Comparison of ENCODE assay signal across 12 cellular contexts in the genomic region with DNA sequence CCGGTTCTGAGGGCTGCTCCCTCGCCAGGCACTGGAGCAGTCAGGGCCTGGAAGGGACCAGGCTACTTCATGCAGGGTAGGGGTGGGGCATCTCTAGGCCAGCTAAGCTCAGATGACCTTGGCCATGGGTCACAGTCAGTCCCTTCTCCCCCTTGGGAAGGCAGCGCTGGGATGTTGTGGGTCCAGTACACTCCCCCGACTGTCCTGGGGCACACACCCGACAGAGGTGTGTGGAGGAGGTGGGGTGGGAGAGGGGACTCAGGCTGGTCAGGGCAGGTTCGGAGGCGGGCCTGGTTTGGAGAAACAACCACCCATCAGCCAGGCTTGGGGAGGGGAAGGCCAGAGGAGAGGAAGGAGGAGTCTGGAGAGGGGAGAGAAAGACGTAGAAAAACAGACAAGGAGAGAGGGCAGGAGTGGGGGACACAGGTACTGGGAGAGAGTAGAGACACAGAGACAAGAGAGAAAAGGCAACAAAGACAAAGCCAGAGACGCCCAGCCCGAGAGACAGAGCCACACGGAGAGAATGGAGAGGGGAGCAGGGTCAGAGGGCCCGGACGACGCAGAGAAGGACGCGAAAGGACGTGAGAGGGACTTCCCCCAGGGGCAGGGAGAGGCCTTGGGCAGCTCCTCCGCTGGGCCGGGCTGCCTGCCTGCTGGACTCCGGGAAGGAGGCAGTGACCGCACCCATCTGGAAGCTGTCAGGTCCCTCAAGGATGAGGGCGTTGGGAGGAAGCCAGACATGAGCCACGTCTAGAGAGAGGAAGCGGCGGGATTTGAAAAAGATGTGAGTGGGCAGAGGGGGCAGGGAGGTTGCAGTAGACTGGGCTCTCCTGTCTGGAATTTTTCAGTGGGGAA. TPM values are rescaled to one million over a fixed set of nuclear protein-coding genes. Genes with fewer than 3 reads are reported as not detected.
DNase-seq lines count a peak whose midpoint lies in the region; ATAC-seq and TF ChIP-seq lines count a peak whose summit lies in the region.
"Had no signal": no experiment of that assay in that cellular context is flagged by ENCODE, and none has a peak within 500 bp of the region (broad histone marks: within the 10 kb centered on the region; RNA-seq: fewer than 3 reads in every experiment).

No MANE protein-coding gene starts in this region.

- peaks cover 29% of the 10 kb centered on the region for H3K4me1 Mint-ChIP-seq in WTC11
- H3K4me1 Mint-ChIP-seq in activated T-helper 2 cell treated with anti-CD3 and anti-CD28 coated beads, Interferon-gamma antibody, Interleukin-2, Interleukin-4, amounts not matched to agents 10 μg/mL and 5 μg/mL and 100 μg/mL, durations not matched to agents 14 hours and 24 hours and 36 hours (ENCODE audit: low read depth) = peaks cover 1% of the 10 kb centered on the region
- H3K4me1 Mint-ChIP-seq: activated naive CD4-positive, alpha-beta T cell treated with anti-CD3 and anti-CD28 coated beads, Interleukin-2, amount 10 ng/mL, durations not matched to agents 7 days and 5 days; CD8-positive, alpha-beta memory T cell had no signal

- H3K9ac ChIP-seq in parathyroid adenoma = no peak overlapping the region

- POLR2A ChIA-PET in WTC11 (lab: Charles Lee) = no interaction called here

- TF ChIP-seq CTCF in WTC11 (IDR thresholded peaks at IDR 0.05) = no peak
- no peak for TF ChIP-seq CTCF in heart left ventricle (IDR thresholded peaks at IDR 0.05)
- TF ChIP-seq CTCF in parathyroid adenoma (IDR thresholded peaks at IDR 0.05) = no peak

- H3K4me3 ChIP-seq in heart left ventricle = peak overlapping the region in 3 of 12 donors; percentile 10 to 29 (median 20)
- no peak overlapping the region for H3K4me3 ChIP-seq in parathyroid adenoma (ENCODE audit: low read depth, low read length)

- intact Hi-C loops in heart left ventricle (cut with DNase I) = no loop called here
- intact Hi-C loops in activated T-helper 2 cell treated with anti-CD3 and anti-CD28 coated beads, Interferon-gamma antibody, Interleukin-2, Interleukin-4, amounts not matched to agents 10 μg/mL and 5 μg/mL and 100 μg/mL, durations not matched to agents 14 hours and 24 hours and 36 hours (cut with micrococcal nuclease) = no loop called here

- peak; percentile 95 for DNase-seq in AG20443 (ENCODE audit: low spot score)
- DNase-seq in WTC11 (ENCODE audit: low spot score) = no peak
- DNase-seq in heart left ventricle = peak; percentile 83 to 93 (median 87)
- DNase-seq in epidermal melanocyte (ENCODE audit: insufficient read length, low spot score) = no peak
- no peak for DNase-seq in activated T-helper 2 cell treated with anti-CD3 and anti-CD28 coated beads, Interferon-gamma antibody, Interleukin-2, Interleukin-4, amounts not matched to agents 10 μg/mL and 5 μg/mL and 100 μg/mL, durations not matched to agents 14 hours and 24 hours and 36 hours (ENCODE audit: low spot score)
- DNase-seq: activated naive CD4-positive, alpha-beta T cell treated with anti-CD3 and anti-CD28 coated beads, Interleukin-2, amount 10 ng/mL, durations not matched to agents 7 days and 5 days; CD8-positive, alpha-beta memory T cell; NCI-H2029 had no signal

- H3K27ac ChIP-seq in heart left ventricle = peak overlapping the region in 7 of 12 donors; percentile 4 to 75 (median 32)
- H3K27ac ChIP-seq in parathyroid adenoma = peak overlapping the region; percentile 71

- H3K27me3 ChIP-seq in heart left ventricle = no peaks in the 10 kb centered on the region
- H3K27me3 ChIP-seq in parathyroid adenoma (ENCODE audit: control insufficient read depth, insufficient read depth, low read length) = no peaks in the 10 kb centered on the region

- H3K79me2 ChIP-seq in parathyroid adenoma = no peaks in the 10 kb centered on the region

- peak overlapping the region; percentile 86 for H2AFZ ChIP-seq in parathyroid adenoma

- no peaks in the 10 kb centered on the region for H3K9me3 ChIP-seq in heart left ventricle
- H3K9me3 ChIP-seq in parathyroid adenoma (ENCODE audit: control insufficient read depth, low read length) = no peaks in the 10 kb centered on the region

- peak; percentile 81 for ATAC-seq in WTC11
- peak; percentile 75 to 96 (median 92) for ATAC-seq in heart left ventricle
- ATAC-seq in HG03457 (IDR thresholded peaks at IDR 0.05; ENCODE audit: unreplicated experiment) = no peak
- ATAC-seq in HG03442 (IDR thresholded peaks at IDR 0.05; ENCODE audit: unreplicated experiment) = no peak

- 44 to 60% (median 50%) methylated on average over 23 to 25 of the region's 25 CpGs for WGBS in heart left ventricle, 4 donors

- H3K4me1 ChIP-seq in heart left ventricle (peaks cover 0 to 37% (median 16%) of the 10 kb centered on the region in 12 donors), parathyroid adenoma (peaks cover 3% of the 10 kb centered on the region)

- no peaks in the 10 kb centered on the region for H3K36me3 Mint-ChIP-seq in WTC11
- no peaks in the 10 kb centered on the region for H3K36me3 Mint-ChIP-seq in activated T-helper 2 cell treated with anti-CD3 and anti-CD28 coated beads, Interferon-gamma antibody, Interleukin-2, Interleukin-4, amounts not matched to agents 10 μg/mL and 5 μg/mL and 100 μg/mL, durations not matched to agents 14 hours and 24 hours and 36 hours (ENCODE audit: low read depth)
- H3K36me3 Mint-ChIP-seq: activated naive CD4-positive, alpha-beta T cell treated with anti-CD3 and anti-CD28 coated beads, Interleukin-2, amount 10 ng/mL, durations not matched to agents 7 days and 5 days; CD8-positive, alpha-beta memory T cell had no signal

- no peak for TF ChIP-seq POLR2A in heart left ventricle (IDR thresholded peaks at IDR 0.05)

- no peak overlapping the region for H3K4me2 ChIP-seq in parathyroid adenoma (ENCODE audit: low read length)

- H3K27me3 Mint-ChIP-seq in WTC11 (ENCODE audit: low read depth) = peaks cover 4% of the 10 kb centered on the region
- H3K27me3 Mint-ChIP-seq in activated T-helper 2 cell treated with anti-CD3 and anti-CD28 coated beads, Interferon-gamma antibody, Interleukin-2, Interleukin-4, amounts not matched to agents 10 μg/mL and 5 μg/mL and 100 μg/mL, durations not matched to agents 14 hours and 24 hours and 36 hours (ENCODE audit: low read depth) = peaks cover 1% of the 10 kb centered on the region

- CTCF ChIA-PET in WTC11 (lab: Charles Lee) = interaction anchor here (1.0 to 3.3 kb wide), 2 partner anchors 18 to 295 kb away, joined by 3 to 11 read pairs; no protein-coding TSS in a partner anchor

- no peaks in the 10 kb centered on the region for H3K9me3 Mint-ChIP-seq in WTC11
- H3K9me3 Mint-ChIP-seq in activated T-helper 2 cell treated with anti-CD3 and anti-CD28 coated beads, Interferon-gamma antibody, Interleukin-2, Interleukin-4, amounts not matched to agents 10 μg/mL and 5 μg/mL and 100 μg/mL, durations not matched to agents 14 hours and 24 hours and 36 hours = no peaks in the 10 kb centered on the region
- H3K9me3 Mint-ChIP-seq: activated naive CD4-positive, alpha-beta T cell treated with anti-CD3 and anti-CD28 coated beads, Interleukin-2, amount 10 ng/mL, durations not matched to agents 7 days and 5 days; CD8-positive, alpha-beta memory T cell; T-helper 1 cell treated with Interleukin-12 subunit alpha and Interleukin-12 subunit beta and Interleukin-4 antibody, amounts not matched to agents 30 μg/mL and 1 μg/mL, for 36 hours had no signal

- H3K4me3 Mint-ChIP-seq in WTC11 = no peak overlapping the region
- H3K4me3 Mint-ChIP-seq in activated T-helper 2 cell treated with anti-CD3 and anti-CD28 coated beads, Interferon-gamma antibody, Interleukin-2, Interleukin-4, amounts not matched to agents 10 μg/mL and 5 μg/mL and 100 μg/mL, durations not matched to agents 14 hours and 24 hours and 36 hours (ENCODE audit: low read depth) = no peak overlapping the region
- H3K4me3 Mint-ChIP-seq: activated naive CD4-positive, alpha-beta T cell treated with anti-CD3 and anti-CD28 coated beads, Interleukin-2, amount 10 ng/mL, durations not matched to agents 7 days and 5 days; T-helper 1 cell treated with Interleukin-12 subunit alpha and Interleukin-12 subunit beta and Interleukin-4 antibody, amounts not matched to agents 30 μg/mL and 1 μg/mL, for 36 hours had no signal

- peak overlapping the region; percentile 18; the same call in 1 of the 2 replicates for H3K27ac Mint-ChIP-seq in WTC11
- H3K27ac Mint-ChIP-seq in activated T-helper 2 cell treated with anti-CD3 and anti-CD28 coated beads, Interferon-gamma antibody, Interleukin-2, Interleukin-4, amounts not matched to agents 10 μg/mL and 5 μg/mL and 100 μg/mL, durations not matched to agents 14 hours and 24 hours and 36 hours = no peak overlapping the region
- H3K27ac Mint-ChIP-seq: activated naive CD4-positive, alpha-beta T cell treated with anti-CD3 and anti-CD28 coated beads, Interleukin-2, amount 10 ng/mL, durations not matched to agents 7 days and 5 days; T-helper 1 cell treated with Interleukin-12 subunit alpha and Interleukin-12 subunit beta and Interleukin-4 antibody, amounts not matched to agents 30 μg/mL and 1 μg/mL, for 36 hours had no signal

- no peaks in the 10 kb centered on the region for H3K36me3 ChIP-seq in heart left ventricle
- H3K36me3 ChIP-seq in parathyroid adenoma (ENCODE audit: control insufficient read depth, insufficient read depth, low read length) = no peaks in the 10 kb centered on the region

TF ChIP-seq in WTC11, 78 proteins besides CTCF, POLR2A, EP300 and RAD21 (continues in another document):
- TF ChIP-seq NFE2L1 (CRISPR knock-in tag; IDR thresholded peaks at IDR 0.05) = 0 out of 2 replicates have a peak, but pooled peaks have one; percentile 8

RNA-seq across cellular contexts. Expression of gene TSKU, which starts 30.6 kb away (rescaled TPM):
- 24.0 to 30.3 TPM (median 24.4 TPM) in 3 replicates for total RNA-seq in WTC11 (2021)
- total RNA-seq in heart left ventricle = 10 to 100 TPM in 5 of 9 donors, 1 to 10 TPM in 4; 4.5 to 39.8 (median 11.4) TPM
- 10 to 100 TPM in 1 of 2 donors, 1 to 10 TPM in 1; 6.7 to 11.2 TPM for polyA plus RNA-seq in heart left ventricle
- total RNA-seq in activated T-helper 2 cell treated with anti-CD3 and anti-CD28 coated beads, Interferon-gamma antibody, Interleukin-2, Interleukin-4, amounts not matched to agents 10 μg/mL and 5 μg/mL and 100 μg/mL, durations not matched to agents 14 hours and 24 hours and 36 hours = 13.7 and 15.3 TPM in 2 replicates
- polyA plus RNA-seq: CD8-positive, alpha-beta memory T cell had no signal

Comparison
In these comparisons a context has a peak if more than half of its experiments do, and no peak if none do; other contexts are left out.
1. DNase-seq: peak in AG20443 (single experiment) and heart left ventricle (5 of 5); none in WTC11 (single experiment), epidermal melanocyte (single experiment) and activated T-helper 2 cell treated with anti-CD3 and anti-CD28 coated beads, Interferon-gamma antibody, Interleukin-2, Interleukin-4, amounts not matched to agents 10 μg/mL and 5 μg/mL and 100 μg/mL, durations not matched to agents 14 hours and 24 hours and 36 hours (single experiment).
2. ATAC-seq: peak in WTC11 (single experiment) and heart left ventricle (4 of 4); none in HG03457 (single experiment) and HG03442 (single experiment).